19 cellular contexts compared by ENCODE assay signal in the genomic region with DNA sequence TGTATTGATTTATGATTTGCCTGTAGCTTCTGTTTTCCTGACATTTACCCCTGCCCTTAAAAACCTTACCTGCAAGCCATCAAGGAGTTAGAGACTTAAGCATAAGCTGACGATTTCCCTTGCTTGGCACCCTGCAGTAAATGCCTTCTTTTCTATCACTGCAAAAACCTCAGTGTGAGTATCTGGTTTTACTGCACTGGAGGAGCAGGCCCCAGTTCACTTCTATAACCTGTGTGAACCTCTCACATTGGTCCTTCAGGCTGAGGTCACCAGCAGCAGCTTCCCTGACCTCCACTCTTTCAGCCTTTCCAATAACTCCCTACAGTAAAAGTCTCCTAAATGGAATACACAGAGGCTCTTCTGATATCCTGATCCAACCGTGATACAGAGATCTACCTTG. TPM values are rescaled to one million over a fixed set of nuclear protein-coding genes. Genes with fewer than 3 reads are reported as not detected.
DNase-seq lines count a peak whose midpoint lies in the region; ATAC-seq, FAIRE-seq and TF ChIP-seq lines count a peak whose summit lies in the region.
"Had no signal": no experiment of that assay in that cellular context is flagged by ENCODE, and none has a peak within 500 bp of the region (broad histone marks: within the 10 kb centered on the region; RNA-seq: fewer than 3 reads in every experiment).

No MANE protein-coding gene starts in this region.

- H3K27me3 ChIP-seq in HepG2 (ENCODE audit: control insufficient read depth in 1 of 2, insufficient read depth in 2 of 2, low read length in 2 of 2) (0 out of 5 replicates have a peak, but pooled peaks cover 0 to 5% of the 10 kb centered on the region in 2 experiments), right lobe of liver (no peaks in the 10 kb centered on the region), endodermal cell (ENCODE audit: control insufficient read depth, insufficient read depth, low read length, poor library complexity, severe bottlenecking) (peaks cover 23% of the 10 kb centered on the region)
- H3K27me3 ChIP-seq: BLaER1 had no signal

- H3K36me3 ChIP-seq in HepG2 (replicated peaks in 1 of 2; ENCODE audit: control insufficient read depth in 1 of 2, insufficient read depth in 2 of 2, low read length in 2 of 2) (no peaks in the 10 kb centered on the region), right lobe of liver (no peaks in the 10 kb centered on the region), endodermal cell (ENCODE audit: control insufficient read depth, insufficient read depth, low read length) (no peaks in the 10 kb centered on the region)
- H3K36me3 ChIP-seq: BLaER1 had no signal

- in situ Hi-C loops in HepG2 (cut with HindIII; ENCODE audit: extremely low pct_ligation_motif_present, low pct_unique_long_range_greater_than_20kb), result no loop called here
- in situ Hi-C loops in KBM-7 (cut with MboI; ENCODE audit: low pct_unique_long_range_greater_than_20kb, low sequenced_read_pairs), result no loop called here

- no peak for TF ChIP-seq POLR2A in HepG2 (IDR thresholded peaks at IDR 0.05; ENCODE audit: insufficient read depth in 1 of 2, low read depth in 2 of 2, low read length in 2 of 2)
- no peak for TF ChIP-seq POLR2A in right lobe of liver (IDR thresholded peaks at IDR 0.05)

- H3K4me3 ChIP-seq in HepG2 (replicated peaks in 1 of 3; ENCODE audit: insufficient read depth in 1 of 3, low read depth in 2 of 3, low read length in 3 of 3) (no peak overlapping the region), right lobe of liver (no peak overlapping the region), endodermal cell (ENCODE audit: low read length) (no peak overlapping the region)
- H3K4me3 ChIP-seq: BLaER1, GM12878, GM23248 had no signal

- H3K9ac ChIP-seq in HepG2 (ENCODE audit: insufficient read depth, low read depth, low read length) (no peak overlapping the region), endodermal cell (ENCODE audit: extremely low read depth, low read length, poor library complexity, severe bottlenecking) (no peak overlapping the region)
- H3K9ac ChIP-seq: BLaER1, GM23248 had no signal

- BruUV-seq in HepG2 (replicated peaks; lab: Mats Ljungman, UMichigan), result no TSS peak

- TF ChIP-seq RAD21 in HepG2 (CRISPR knock-in tag; IDR thresholded peaks at IDR 0.05), result no peak

- WGBS in HepG2 (ENCODE audit: low lambda C conversion rate), result 18% methylated on average over 2 of the region's 2 CpGs
- 86% methylated on average over 2 of the region's 2 CpGs for WGBS in right lobe of liver (ENCODE audit: insufficient coverage, low coverage, low lambda C conversion rate, missing lambda C conversion rate)
- 87 to 96% methylated on average over 2 of the region's 2 CpGs for WGBS in endodermal cell (ENCODE audit: insufficient coverage in 1 of 2, insufficient read length in 1 of 2), 2 experiments

- no peak for DNase-seq in HepG2 (ENCODE audit: low spot score)
- no peak for DNase-seq in right lobe of liver
- no peak for DNase-seq in endodermal cell
- DNase-seq in neural crest cell (ENCODE audit: low read depth, low spot score), result no peak
- no peak for DNase-seq in DMS79 treated with DMSO at 0.1 percent for 48 hours (lab: John Stamatoyannopoulos, UW)
- no peak for DNase-seq in KBM-7
- no peak for DNase-seq in NCI-H2196 (lab: John Stamatoyannopoulos, UW; ENCODE audit: unreplicated experiment)
- no peak for DNase-seq in HT-29 (ENCODE audit: low spot score)
- DNase-seq: 8988T; CD4-positive, alpha-beta memory T cell; DMS153; DMS79; GM23248; H7; HFFc6 had no signal

- no peaks in the 10 kb centered on the region for H3K79me2 ChIP-seq in HepG2 (ENCODE audit: insufficient read depth, low read length)

- no peak for FAIRE-seq in HepG2 (lab: Jason Lieb, UNC)
- FAIRE-seq: GM12878 had no signal

- POLR2A ChIA-PET in HepG2 (lab: Yijun Ruan, JAX), result no interaction called here

- peak; percentile 53 for ATAC-seq in HepG2
- no peak for ATAC-seq in right lobe of liver
- ATAC-seq: GM12878, HCT116 had no signal

- H3K4me1 Mint-ChIP-seq in endodermal cell, result peaks cover 15% of the 10 kb centered on the region
- no peaks in the 10 kb centered on the region for H3K4me1 Mint-ChIP-seq in neural crest cell
- H3K4me1 Mint-ChIP-seq: CD4-positive, alpha-beta memory T cell had no signal

- TF ChIP-seq EP300 in HepG2 (IDR thresholded peaks at IDR 0.05; ENCODE audit: low read depth in 2 of 2, low read length in 2 of 2), result no peak
- no peak for TF ChIP-seq EP300 in HepG2 (CRISPR knock-in tag; IDR thresholded peaks at IDR 0.05; ENCODE audit: borderline replicate concordance)

- H3K27me3 Mint-ChIP-seq in endodermal cell (ENCODE audit: insufficient read depth) (peaks cover 3% of the 10 kb centered on the region), neural crest cell (ENCODE audit: low read depth) (no peaks in the 10 kb centered on the region)

- H3K27ac ChIP-seq in HepG2 (ENCODE audit: extremely low read length, insufficient read depth, low read length) (no peak overlapping the region), right lobe of liver (no peak overlapping the region), endodermal cell (ENCODE audit: low read depth, low read length) (no peak overlapping the region)
- H3K27ac ChIP-seq: BLaER1, GM23248 had no signal

- no peak overlapping the region for H2AFZ ChIP-seq in HepG2 (ENCODE audit: low read length)
- H2AFZ ChIP-seq: GM23248 had no signal

- CTCF ChIA-PET in HepG2 (lab: Yijun Ruan, JAX; ENCODE audit: low intra/inter-chr PET ratio, low total read pairs), result no interaction called here

- TF ChIP-seq CTCF in HepG2 (CRISPR knock-in tag; IDR thresholded peaks at IDR 0.05) (no peak), right lobe of liver (IDR thresholded peaks at IDR 0.05) (no peak), endodermal cell (conservative IDR thresholded peaks at IDR 0.05) (no peak), neural crest cell (conservative IDR thresholded peaks at IDR 0.05) (no peak)

- no peak overlapping the region for H3K4me3 Mint-ChIP-seq in endodermal cell
- no peak overlapping the region for H3K4me3 Mint-ChIP-seq in neural crest cell
- H3K4me3 Mint-ChIP-seq: CD14-positive monocyte; CD4-positive, alpha-beta memory T cell; HFFc6 had no signal

- H3K27ac Mint-ChIP-seq in endodermal cell, result peak overlapping the region; percentile 18
- H3K27ac Mint-ChIP-seq in neural crest cell (ENCODE audit: unreplicated experiment), result peak overlapping the region; percentile 23
- H3K27ac Mint-ChIP-seq: CD14-positive monocyte; CD4-positive, alpha-beta memory T cell; HFFc6 had no signal

- H3K9me3 Mint-ChIP-seq in endodermal cell (no peaks in the 10 kb centered on the region), neural crest cell (no peaks in the 10 kb centered on the region)
- H3K9me3 Mint-ChIP-seq: CD4-positive, alpha-beta memory T cell; HFFc6 had no signal

- intact Hi-C loops in HepG2 (cut with micrococcal nuclease; ENCODE audit: unreplicated experiment) (no loop called here), right lobe of liver (cut with DNase I) (no loop called here)

- peaks cover 25% of the 10 kb centered on the region for H3K4me1 ChIP-seq in HepG2 (ENCODE audit: insufficient read depth, low read length)
- H3K4me1 ChIP-seq in right lobe of liver, result peaks cover 0 to 4% (median 0%) of the 10 kb centered on the region in 4 donors
- H3K4me1 ChIP-seq in endodermal cell (ENCODE audit: control insufficient read depth, insufficient read depth, low read length), result peaks cover 4% of the 10 kb centered on the region
- H3K4me1 ChIP-seq: BLaER1 had no signal

- no peaks in the 10 kb centered on the region for H3K36me3 Mint-ChIP-seq in endodermal cell (ENCODE audit: low read depth)
- no peaks in the 10 kb centered on the region for H3K36me3 Mint-ChIP-seq in neural crest cell (ENCODE audit: low read depth)
- H3K36me3 Mint-ChIP-seq: CD14-positive monocyte; CD4-positive, alpha-beta memory T cell had no signal

- H3K9me3 ChIP-seq in HepG2 (ENCODE audit: low read length) (no peaks in the 10 kb centered on the region), right lobe of liver (no peaks in the 10 kb centered on the region), endodermal cell (ENCODE audit: control insufficient read depth, low read length) (no peaks in the 10 kb centered on the region)
- H3K9me3 ChIP-seq: BLaER1 had no signal

- H4K20me1 ChIP-seq in HepG2 (ENCODE audit: insufficient read depth, low read length), result no peaks in the 10 kb centered on the region
- H4K20me1 ChIP-seq: BLaER1 had no signal

- H3K4me2 ChIP-seq in HepG2 (ENCODE audit: low read depth, low read length), result no peak overlapping the region
- H3K4me2 ChIP-seq: BLaER1 had no signal

RNA-seq across cellular contexts. Expression of gene NUP42, which starts 30.5 kb away (rescaled TPM):
- total RNA-seq in HepG2 (2016; rRNA removed; fragmentation: Illumina TruSeq; extraction: Trizol) (51.5 and 52.4 TPM in 2 replicates), right lobe of liver (10 to 100 TPM; 13.0 to 45.6 (median 15.5) TPM), endodermal cell (10 to 100 TPM; 26.3 to 31.3 TPM), neural crest cell (50.3 and 56.2 TPM in 2 replicates)
- total RNA-seq in HepG2 (2016; cell fraction: cytosol; rRNA removed; fragmentation: Illumina TruSeq; extraction: Trizol; ENCODE audit: low read depth), result 24.7 and 27.5 TPM in 2 replicates
- total RNA-seq in HepG2 (2016; cell fraction: insoluble cytoplasmic fraction; rRNA removed; fragmentation: Illumina TruSeq; extraction: Trizol), result 49.6 and 61.4 TPM in 2 replicates
- total RNA-seq in HepG2 (2016; cell fraction: membrane; rRNA removed; fragmentation: Illumina TruSeq; extraction: Trizol), result 26.3 and 27.3 TPM in 2 replicates
- total RNA-seq in HepG2 (2016; cell fraction: nucleus; rRNA removed; fragmentation: Illumina TruSeq; extraction: Trizol), result 34.0 and 44.6 TPM in 2 replicates
- polyA plus RNA-seq in HepG2 (2011; rRNA removed), result 32.0 and 36.0 TPM in 2 replicates
- 16.8 and 20.6 TPM in 2 replicates for polyA plus RNA-seq in HepG2 (2011; cell fraction: cytosol; rRNA removed)
- 29.9 and 32.4 TPM in 2 replicates for polyA plus RNA-seq in HepG2 (2011; cell fraction: nucleus; rRNA removed)
- polyA plus RNA-seq in HepG2 (2012), result 15.7 and 29.1 TPM in 2 replicates
- 6.8 and 7.9 TPM in 2 replicates for polyA plus RNA-seq in HepG2 (2016; cell fraction: cytosol; fragmentation: Illumina TruSeq; extraction: Trizol; ENCODE audit: low read depth)
- 38.1 and 39.9 TPM in 2 replicates for polyA plus RNA-seq in HepG2 (2016; cell fraction: insoluble cytoplasmic fraction; fragmentation: Illumina TruSeq; extraction: Trizol; ENCODE audit: low read depth)
- 10.4 and 13.5 TPM in 2 replicates for polyA plus RNA-seq in HepG2 (2016; cell fraction: membrane; fragmentation: Illumina TruSeq; extraction: Trizol; ENCODE audit: low read depth)
- 47.6 and 52.3 TPM in 2 replicates for polyA plus RNA-seq in HepG2 (2016; cell fraction: nucleus; fragmentation: Illumina TruSeq; extraction: Trizol; ENCODE audit: insufficient read depth, low read depth)
- polyA minus RNA-seq in HepG2 (2011; rRNA and poly(A)+ RNA removed; ENCODE audit: low replicate concordance), result 22.5 and 54.5 TPM in 2 replicates
- polyA minus RNA-seq in HepG2 (2011; cell fraction: cytosol; rRNA and poly(A)+ RNA removed), result 12.1 and 18.3 TPM in 2 replicates
- polyA minus RNA-seq in HepG2 (2011; cell fraction: nucleus; rRNA and poly(A)+ RNA removed), result 27.0 and 29.6 TPM in 2 replicates
- 48.8 TPM for polyA plus RNA-seq in endodermal cell (2013, experiment 1 of 2)
- polyA plus RNA-seq in endodermal cell (2013, experiment 2 of 2), result 55.3 TPM
- 66.8 and 97.7 TPM in 2 replicates for total RNA-seq in HT-29 (2014; rRNA removed; shearing (Covaris generic))

RNA-seq across cellular contexts. Expression of gene GPNMB, which starts 34.2 kb away (rescaled TPM):
- total RNA-seq in HepG2 (2016; rRNA removed; fragmentation: Illumina TruSeq; extraction: Trizol) (1.6 TPM in 2 replicates), right lobe of liver (10 to 100 TPM in 4 of 6 experiments, 1 to 10 TPM in 2; 5.8 to 64.9 (median 13.4) TPM), endodermal cell (1 to 10 TPM in 1 of 2 donors, under 1 TPM in 1; 0.99 to 1.1 TPM), neural crest cell (not detected in 2 replicates)
- total RNA-seq in HepG2 (2016; cell fraction: cytosol; rRNA removed; fragmentation: Illumina TruSeq; extraction: Trizol; ENCODE audit: low read depth), result 1.2 and 1.5 TPM in 2 replicates
- total RNA-seq in HepG2 (2016; cell fraction: insoluble cytoplasmic fraction; rRNA removed; fragmentation: Illumina TruSeq; extraction: Trizol), result 1.7 and 2.0 TPM in 2 replicates
- total RNA-seq in HepG2 (2016; cell fraction: membrane; rRNA removed; fragmentation: Illumina TruSeq; extraction: Trizol), result 2.6 and 2.7 TPM in 2 replicates
- total RNA-seq in HepG2 (2016; cell fraction: nucleus; rRNA removed; fragmentation: Illumina TruSeq; extraction: Trizol), result 1.3 and 1.6 TPM in 2 replicates
- polyA plus RNA-seq in HepG2 (2011; rRNA removed), result 0.91 and 1.1 TPM in 2 replicates
- 0.91 and 1.3 TPM in 2 replicates for polyA plus RNA-seq in HepG2 (2011; cell fraction: cytosol; rRNA removed)
- polyA plus RNA-seq in HepG2 (2011; cell fraction: nucleus; rRNA removed), result 0.39 and 1.2 TPM in 2 replicates
- 1.2 and 2.6 TPM in 2 replicates for polyA plus RNA-seq in HepG2 (2012)
- polyA plus RNA-seq in HepG2 (2016; cell fraction: cytosol; fragmentation: Illumina TruSeq; extraction: Trizol; ENCODE audit: low read depth), result 1.2 and 1.7 TPM in 2 replicates
- 1.1 and 1.2 TPM in 2 replicates for polyA plus RNA-seq in HepG2 (2016; cell fraction: insoluble cytoplasmic fraction; fragmentation: Illumina TruSeq; extraction: Trizol; ENCODE audit: low read depth)
- 3.0 and 3.7 TPM in 2 replicates for polyA plus RNA-seq in HepG2 (2016; cell fraction: membrane; fragmentation: Illumina TruSeq; extraction: Trizol; ENCODE audit: low read depth)
- polyA plus RNA-seq in HepG2 (2016; cell fraction: nucleus; fragmentation: Illumina TruSeq; extraction: Trizol; ENCODE audit: insufficient read depth, low read depth), result 1.7 and 2.8 TPM in 2 replicates
- polyA minus RNA-seq in HepG2 (2011; rRNA and poly(A)+ RNA removed; ENCODE audit: low replicate concordance), result 1.2 TPM in 2 replicates
- polyA minus RNA-seq in HepG2 (2011; cell fraction: cytosol; rRNA and poly(A)+ RNA removed), result 1.4 TPM in 1 of 2 replicates, not detected in the other
- 1.4 and 3.0 TPM in 2 replicates for polyA minus RNA-seq in HepG2 (2011; cell fraction: nucleus; rRNA and poly(A)+ RNA removed)
- 0.07 TPM for polyA plus RNA-seq in endodermal cell (2013, experiment 1 of 2)
- polyA plus RNA-seq in endodermal cell (2013, experiment 2 of 2), result 0.29 TPM
- total RNA-seq in HT-29 (2014; rRNA removed; shearing (Covaris generic)), result 0.18 and 0.74 TPM in 2 replicates
- polyA plus RNA-seq: CD4-positive, alpha-beta memory T cell had no signal
